Comparison of ENCODE assay signal across 28 cellular contexts in genomic region chr20:23268792-23269354, GRCh38.
DNase-seq lines count a peak whose midpoint lies in the region; ATAC-seq, FAIRE-seq and TF ChIP-seq lines count a peak whose summit lies in the region.
"Had no signal": no experiment of that assay in that cellular context is flagged by ENCODE, and none has a peak within 500 bp of the region (broad histone marks: within the 10 kb centered on the region; RNA-seq: fewer than 3 reads in every experiment).

No MANE protein-coding gene starts in this region.

- TF ChIP-seq POLR2A in IMR-90 (IDR thresholded peaks at IDR 0.05; ENCODE audit: low read depth, low read length) = no peak
- TF ChIP-seq POLR2A in K562 (conservative IDR thresholded peaks at IDR 0.05) = no peak

- no peaks in the 10 kb centered on the region; the same call in 1 of the 2 replicates for H3K9me3 ChIP-seq in IMR-90 (ENCODE audit: control insufficient read depth, insufficient read depth, low read length)
- no peaks in the 10 kb centered on the region for H3K9me3 ChIP-seq in K562 (replicated peaks; ENCODE audit: control insufficient read depth, insufficient read depth, low read depth, low read length)
- H3K9me3 ChIP-seq in mesenchymal stem cell (ENCODE audit: control insufficient read depth, low read length) = no peaks in the 10 kb centered on the region
- H3K9me3 ChIP-seq: MG63, mucosa of descending colon had no signal

- no peak overlapping the region for H2BK12ac ChIP-seq in mesenchymal stem cell (ENCODE audit: low read length in 2 of 2)

- H4K8ac ChIP-seq in IMR-90 (ENCODE audit: low read depth in 2 of 2, low read length in 2 of 2) = no peak overlapping the region
- H4K8ac ChIP-seq in mesenchymal stem cell (ENCODE audit: low read length) = no peak overlapping the region

- BruUV-seq in IMR-90 (replicated peaks; lab: Mats Ljungman, UMichigan) (no TSS peak), K562 (replicated peaks; lab: Mats Ljungman, UMichigan) (no TSS peak)

- H3K4me1 Mint-ChIP-seq in activated T-helper 17 cell treated with anti-CD3 and anti-CD28 coated beads, Interleukin-2, amount 50 U/mL, for 72 hours = no peaks in the 10 kb centered on the region
- H3K4me1 Mint-ChIP-seq: nephron; stimulated activated memory B cell treated with anti-CD40 and anti-IgM and Interleukin-4, amounts not matched to agents 10 μg/mL and 1 μg/mL and 100 μg/mL, for 72 hours had no signal

- no peak overlapping the region for H3K27ac Mint-ChIP-seq in activated T-helper 17 cell treated with anti-CD3 and anti-CD28 coated beads, Interleukin-2, amount 50 U/mL, for 72 hours
- H3K27ac Mint-ChIP-seq: activated CD4-positive, alpha-beta memory T cell treated with anti-CD3 and anti-CD28 coated beads for 36 hours; nephron; stimulated activated memory B cell treated with anti-CD40 and anti-IgM and Interleukin-4, amounts not matched to agents 10 μg/mL and 1 μg/mL and 100 μg/mL, for 72 hours; T-helper 2 cell treated with Interferon-gamma antibody and Interleukin-4, amounts not matched to agents 5 μg/mL and 100 μg/mL, for 36 hours had no signal

- peaks cover 6% of the 10 kb centered on the region for H3K9me3 Mint-ChIP-seq in activated T-helper 17 cell treated with anti-CD3 and anti-CD28 coated beads, Interleukin-2, amount 50 U/mL, for 72 hours
- H3K9me3 Mint-ChIP-seq: T-helper 2 cell treated with Interferon-gamma antibody and Interleukin-4, amounts not matched to agents 5 μg/mL and 100 μg/mL, for 36 hours had no signal

- H3K4me1 ChIP-seq in IMR-90 (ENCODE audit: control insufficient read depth, insufficient read depth, low read length) = peaks cover 6% of the 10 kb centered on the region
- no peaks in the 10 kb centered on the region; a peak in 1 of 5 replicates for H3K4me1 ChIP-seq in K562 (replicated peaks in 1 of 2; ENCODE audit: control insufficient read depth in 2 of 2, insufficient read depth in 2 of 2, low read length in 2 of 2)
- peaks cover 45% of the 10 kb centered on the region for H3K4me1 ChIP-seq in mesenchymal stem cell (ENCODE audit: control insufficient read depth, insufficient read depth, low read depth, low read length)
- H3K4me1 ChIP-seq in foreskin keratinocyte = no peaks in the 10 kb centered on the region

- H3K9ac ChIP-seq in IMR-90 (ENCODE audit: low read depth, low read length) = no peak overlapping the region
- H3K9ac ChIP-seq in K562 (ENCODE audit: insufficient read depth in 1 of 2, low read depth in 2 of 2, low read length in 2 of 2) = no peak overlapping the region
- no peak overlapping the region for H3K9ac ChIP-seq in mesenchymal stem cell (ENCODE audit: low read length)

- H3K27me3 Mint-ChIP-seq in activated T-helper 17 cell treated with anti-CD3 and anti-CD28 coated beads, Interleukin-2, amount 50 U/mL, for 72 hours = peaks cover 6% of the 10 kb centered on the region
- H3K27me3 Mint-ChIP-seq: activated CD4-positive, alpha-beta memory T cell treated with anti-CD3 and anti-CD28 coated beads for 36 hours; stimulated activated memory B cell treated with anti-CD40 and anti-IgM and Interleukin-4, amounts not matched to agents 10 μg/mL and 1 μg/mL and 100 μg/mL, for 72 hours; type B pancreatic cell had no signal

- H3K36me3 ChIP-seq in IMR-90 (ENCODE audit: control insufficient read depth, insufficient read depth, low read length) (no peaks in the 10 kb centered on the region), K562 (ENCODE audit: control insufficient read depth, insufficient read depth, low read length) (no peaks in the 10 kb centered on the region), mesenchymal stem cell (ENCODE audit: control insufficient read depth in 1 of 2, insufficient read depth in 2 of 2, low read depth in 1 of 2, low read length in 2 of 2) (no peaks in the 10 kb centered on the region)
- H3K36me3 ChIP-seq: MG63 had no signal

- DNase-seq in Daoy (ENCODE audit: low read depth) (peak; percentile 17), IMR-90 (no peak), K562 (ENCODE audit: extremely low read depth in 1 of 4, low spot score in 3 of 4) (no peak), mesenchymal stem cell (no peak), foreskin keratinocyte (no peak), Ammon's horn (ENCODE audit: low spot score) (no peak), NCI-H69 (lab: John Stamatoyannopoulos, UW) (no peak)
- DNase-seq: activated CD4-positive, alpha-beta memory T cell treated with anti-CD3 and anti-CD28 coated beads for 36 hours; activated CD4-positive, alpha-beta T cell treated with anti-CD3 and anti-CD28 coated beads for 1 hour; activated naive CD4-positive, alpha-beta T cell treated with Interleukin-2 at 50 U/mL for 16 hours; C1 segment of cervical spinal cord; COR-L47; DND-41; effector CD4-positive, alpha-beta T cell; KG1; MG63; mucosa of descending colon; NCI-H2029; NCI-H526; NK-92 treated with Interleukin-12 subunit alpha and Interleukin-12 subunit beta, amount 100 ng/mL, for 24 hours; SIG-M5 had no signal

- intact Hi-C loops in IMR-90 (cut with micrococcal nuclease) (no loop called here), K562 (cut with micrococcal nuclease) (no loop called here)

- TF ChIP-seq RAD21 in IMR-90 (IDR thresholded peaks at IDR 0.05; ENCODE audit: low read length) (no peak), K562 (CRISPR knock-in tag; conservative IDR thresholded peaks at IDR 0.05 in 1 of 2, IDR thresholded peaks at IDR 0.05 in 1 of 2) (no peak)

- no peak overlapping the region for H3K4me3 Mint-ChIP-seq in activated T-helper 17 cell treated with anti-CD3 and anti-CD28 coated beads, Interleukin-2, amount 50 U/mL, for 72 hours
- H3K4me3 Mint-ChIP-seq: activated CD4-positive, alpha-beta memory T cell treated with anti-CD3 and anti-CD28 coated beads for 36 hours; nephron; stimulated activated memory B cell treated with anti-CD40 and anti-IgM and Interleukin-4, amounts not matched to agents 10 μg/mL and 1 μg/mL and 100 μg/mL, for 72 hours; T-helper 2 cell treated with Interferon-gamma antibody and Interleukin-4, amounts not matched to agents 5 μg/mL and 100 μg/mL, for 36 hours; type B pancreatic cell had no signal

- CTCF ChIA-PET in IMR-90 (lab: Yijun Ruan, JAX) (no interaction called here), K562 (lab: Yijun Ruan, JAX; ENCODE audit: low intra/inter-chr PET ratio) (no interaction called here)

- H2BK15ac ChIP-seq in IMR-90 (ENCODE audit: low read depth, low read length) = no peak overlapping the region
- no peak overlapping the region for H2BK15ac ChIP-seq in mesenchymal stem cell (ENCODE audit: low read depth, poor library complexity, severe bottlenecking)

- H3K79me1 ChIP-seq in IMR-90 (ENCODE audit: low read depth in 1 of 2, low read length in 2 of 2) (no peaks in the 10 kb centered on the region), mesenchymal stem cell (replicated peaks; ENCODE audit: low read length, poor library complexity, severe bottlenecking) (no peaks in the 10 kb centered on the region)

- H2AK9ac ChIP-seq in IMR-90 (replicated peaks; ENCODE audit: low read depth, low read length, poor library complexity) = no peak overlapping the region

- H4K20me1 ChIP-seq in IMR-90 (ENCODE audit: insufficient read depth, low read length) (no peaks in the 10 kb centered on the region), K562 (replicated peaks; ENCODE audit: control insufficient read depth, insufficient read depth, low read length) (no peaks in the 10 kb centered on the region)

- no peak for FAIRE-seq in K562 (lab: Jason Lieb, UNC)
- FAIRE-seq: keratinocyte had no signal

- ATAC-seq in IMR-90 (ENCODE audit: low read depth) = no peak
- no peak for ATAC-seq in K562
- no peak for ATAC-seq in foreskin keratinocyte
- ATAC-seq in activated T-helper 17 cell treated with anti-CD3 and anti-CD28 coated beads, Interleukin-2, amount 50 U/mL, for 72 hours (replicated peaks) = no peak
- ATAC-seq: mucosa of descending colon; Panc1; stimulated activated memory B cell treated with anti-CD40 and anti-IgM and Interleukin-4, amounts not matched to agents 10 μg/mL and 1 μg/mL and 100 μg/mL, for 72 hours had no signal

- H2BK120ac ChIP-seq in IMR-90 (ENCODE audit: low read depth, low read length) (no peak overlapping the region), mesenchymal stem cell (ENCODE audit: low read depth, low read length) (no peak overlapping the region)

- H3K9me1 ChIP-seq in IMR-90 (ENCODE audit: insufficient read depth, low read length) (no peaks in the 10 kb centered on the region), K562 (ENCODE audit: control insufficient read depth, insufficient read depth, low read length) (no peaks in the 10 kb centered on the region)

- dilution Hi-C loops in IMR-90 (cut with HindIII; ENCODE audit: low sequenced_read_pairs, unreplicated experiment) = no loop called here

- no peaks in the 10 kb centered on the region for H3K79me2 ChIP-seq in K562 (ENCODE audit: control insufficient read depth, insufficient read depth, low read length)

- H3K27ac ChIP-seq in IMR-90 (ENCODE audit: insufficient read depth, low read length) = no peak overlapping the region
- no peak overlapping the region for H3K27ac ChIP-seq in K562 (ENCODE audit: extremely low read depth, low read depth, low read length)
- peak overlapping the region; percentile 86 for H3K27ac ChIP-seq in mesenchymal stem cell (ENCODE audit: low read length, poor library complexity, severe bottlenecking)
- H3K27ac ChIP-seq in foreskin keratinocyte = no peak overlapping the region

- H3K36me3 Mint-ChIP-seq in activated T-helper 17 cell treated with anti-CD3 and anti-CD28 coated beads, Interleukin-2, amount 50 U/mL, for 72 hours (ENCODE audit: low read depth) = no peaks in the 10 kb centered on the region
- H3K36me3 Mint-ChIP-seq: activated CD4-positive, alpha-beta memory T cell treated with anti-CD3 and anti-CD28 coated beads for 36 hours; stimulated activated memory B cell treated with anti-CD40 and anti-IgM and Interleukin-4, amounts not matched to agents 10 μg/mL and 1 μg/mL and 100 μg/mL, for 72 hours; type B pancreatic cell had no signal

- POLR2A ChIA-PET in IMR-90 (lab: Charles Lee; ENCODE audit: unreplicated experiment) (no interaction called here), K562 (lab: Yijun Ruan, JAX) (no interaction called here)

- no peak for TF ChIP-seq EP300 in K562 (IDR thresholded peaks at IDR 0.05; ENCODE audit: low read length)

- no peak overlapping the region for H2AFZ ChIP-seq in IMR-90 (replicated peaks; ENCODE audit: low read length, poor library complexity)
- no peak overlapping the region for H2AFZ ChIP-seq in K562 (ENCODE audit: low read depth, low read length)
- no peak overlapping the region for H2AFZ ChIP-seq in mesenchymal stem cell (ENCODE audit: low read depth, low read length)

- no peak overlapping the region for H3K4me3 ChIP-seq in IMR-90 (ENCODE audit: insufficient read depth, low read depth, low read length)
- H3K4me3 ChIP-seq in K562 = no peak overlapping the region
- no peak overlapping the region for H3K4me3 ChIP-seq in mesenchymal stem cell (ENCODE audit: insufficient read depth in 1 of 2, low read depth in 1 of 2, low read length in 2 of 2)
- H3K4me3 ChIP-seq: MG63, mucosa of descending colon had no signal

- H3K4ac ChIP-seq in IMR-90 (ENCODE audit: low read depth, low read length) = peak overlapping the region; percentile 6; the same call in 1 of the 2 replicates
- H3K4ac ChIP-seq in mesenchymal stem cell (ENCODE audit: low read depth in 1 of 2, low read length in 2 of 2) = no peak overlapping the region

- H2BK5ac ChIP-seq in IMR-90 (ENCODE audit: low read depth, low read length, poor library complexity, severe bottlenecking) (no peak overlapping the region), mesenchymal stem cell (ENCODE audit: low read depth, low read length, poor library complexity, severe bottlenecking) (no peak overlapping the region)

- H3K27me3 ChIP-seq in IMR-90 (ENCODE audit: control insufficient read depth, insufficient read depth, low read length) (no peaks in the 10 kb centered on the region), K562 (ENCODE audit: control insufficient read depth in 2 of 2, insufficient read depth in 2 of 2, low read length in 2 of 2) (peaks cover 0 to 16% of the 10 kb centered on the region in 2 experiments; a peak in 3 of 5 replicates), mesenchymal stem cell (ENCODE audit: control insufficient read depth in 1 of 2, insufficient read depth in 1 of 2, low read length in 2 of 2) (no peaks in the 10 kb centered on the region), foreskin keratinocyte (no peaks in the 10 kb centered on the region)
- H3K27me3 ChIP-seq: MG63 had no signal

- H3K23ac ChIP-seq in IMR-90 (ENCODE audit: low read depth, low read length) = no peak overlapping the region
- H3K23ac ChIP-seq in mesenchymal stem cell (ENCODE audit: low read length in 2 of 2) = no peak overlapping the region

- H2BK20ac ChIP-seq in IMR-90 (ENCODE audit: low read depth, low read length) = no peak overlapping the region

- no peak overlapping the region for H3K56ac ChIP-seq in IMR-90 (ENCODE audit: extremely low read depth, insufficient read depth, low read length)

- no peak overlapping the region for H4K5ac ChIP-seq in IMR-90 (ENCODE audit: low read depth, low read length)

- H2AK5ac ChIP-seq in IMR-90 (ENCODE audit: low read depth, low read length) (no peak overlapping the region), mesenchymal stem cell (ENCODE audit: low read length, severe bottlenecking) (peak overlapping the region; percentile 71)

- WGBS in IMR-90 (ENCODE audit: extremely low coverage in 2 of 2, insufficient read length in 1 of 2), 2 experiments = 100% methylated on average over 2 of the region's 4 CpGs; no CpG with 5 or more reads in 1 of the 2 experiments
- 13% methylated on average over 4 of the region's 4 CpGs for WGBS in K562 (ENCODE audit: insufficient coverage, low coverage, missing lambda C conversion rate)
- 80% methylated on average over 4 of the region's 4 CpGs for WGBS in mesenchymal stem cell

- in situ Hi-C loops in IMR-90 (cut with MboI; ENCODE audit: low sequenced_read_pairs) (no loop called here), K562 (cut with MboI) (no loop called here)

- H3K4me2 ChIP-seq in IMR-90 (ENCODE audit: low read depth, low read length) = no peak overlapping the region
- H3K4me2 ChIP-seq in K562 (ENCODE audit: insufficient read depth, low read length) = no peak overlapping the region
- H3K4me2 ChIP-seq in mesenchymal stem cell (ENCODE audit: low read length, poor library complexity, severe bottlenecking) = no peak overlapping the region

- TF ChIP-seq CTCF in IMR-90 (conservative IDR thresholded peaks at IDR 0.05; ENCODE audit: low read depth, low read length) (no peak), K562 (IDR thresholded peaks at IDR 0.05 in 2 of 3, conservative IDR thresholded peaks at IDR 0.05 in 1 of 3; ENCODE audit: insufficient read depth in 2 of 3, low read depth in 1 of 3, low read length in 3 of 3) (no peak), foreskin keratinocyte (conservative IDR thresholded peaks at IDR 0.05) (no peak)

- no peak overlapping the region for H3K14ac ChIP-seq in IMR-90 (replicated peaks; ENCODE audit: low read depth, low read length)
- no peak overlapping the region for H3K14ac ChIP-seq in mesenchymal stem cell (ENCODE audit: low read length in 2 of 2)

- no peak overlapping the region for H4K91ac ChIP-seq in IMR-90 (ENCODE audit: insufficient read depth, low read depth, low read length)
- H4K91ac ChIP-seq in mesenchymal stem cell (ENCODE audit: low read length) = no peak overlapping the region

- no peak overlapping the region for H3K18ac ChIP-seq in IMR-90 (ENCODE audit: low read depth, low read length)
- no peak overlapping the region for H3K18ac ChIP-seq in mesenchymal stem cell (ENCODE audit: low read depth in 1 of 2, low read length in 2 of 2)
